ENCODE assay signal across 9 cellular contexts in genomic region chr17:45719335-45720071, GRCh38.
A peak's percentile ranks its signal among the peaks of the same experiment; 100 is the strongest.
DNase-seq lines count a peak whose midpoint lies in the region; ATAC-seq and TF ChIP-seq lines count a peak whose summit lies in the region.
"Had no signal": no experiment of that assay in that cellular context is flagged by ENCODE, and none has a peak within 500 bp of the region (broad histone marks: within the 10 kb centered on the region; RNA-seq: fewer than 3 reads in every experiment).

No MANE protein-coding gene starts in this region.

- no peaks in the 10 kb centered on the region for H3K4me1 Mint-ChIP-seq in stimulated activated effector memory CD8-positive, alpha-beta T cell treated with anti-CD3 and anti-CD28 coated beads, Interleukin-12 subunit alpha, Interleukin-12 subunit beta, amount 100 ng/mL, for 72 hours

- H3F3A ChIP-seq in OCI-LY1 (ENCODE audit: insufficient read depth, low read length), result no peaks in the 10 kb centered on the region

- H3K36me3 Mint-ChIP-seq in activated naive CD4-positive, alpha-beta T cell treated with anti-CD3 and anti-CD28 coated beads, Interleukin-2, amount 50 U/mL, for 72 hours, result no peaks in the 10 kb centered on the region
- H3K36me3 Mint-ChIP-seq in stimulated activated effector memory CD8-positive, alpha-beta T cell treated with anti-CD3 and anti-CD28 coated beads, Interleukin-12 subunit alpha, Interleukin-12 subunit beta, amount 100 ng/mL, for 72 hours, result no peaks in the 10 kb centered on the region

- H2AFZ ChIP-seq in OCI-LY1 (ENCODE audit: low read length), result no peak overlapping the region

- H3K4me3 ChIP-seq in OCI-LY1 (ENCODE audit: low read depth, low read length, poor library complexity, severe bottlenecking), result no peak overlapping the region

- H3K27ac ChIP-seq in OCI-LY1 (ENCODE audit: low read depth, low read length, poor library complexity, severe bottlenecking), result no peak overlapping the region

- H3K9ac ChIP-seq in OCI-LY1 (ENCODE audit: low read length), result no peak overlapping the region

- no peaks in the 10 kb centered on the region for H3K9me3 ChIP-seq in OCI-LY1 (ENCODE audit: low read length)

- H3K4me1 ChIP-seq in OCI-LY1 (ENCODE audit: insufficient read depth, low read length, severe bottlenecking), result no peaks in the 10 kb centered on the region

- no peaks in the 10 kb centered on the region for H3K9me2 ChIP-seq in OCI-LY1 (ENCODE audit: low read depth, low read length)

- H3K4me3 Mint-ChIP-seq in stimulated activated effector memory CD8-positive, alpha-beta T cell treated with anti-CD3 and anti-CD28 coated beads, Interleukin-12 subunit alpha, Interleukin-12 subunit beta, amount 100 ng/mL, for 72 hours, result no peak overlapping the region
- H3K4me3 Mint-ChIP-seq: activated T-cell treated with anti-CD3 and anti-CD28 coated beads, Interleukin-2, amount 50 U/mL, for 4 hours had no signal

- no peak overlapping the region for H3K4me2 ChIP-seq in OCI-LY1 (ENCODE audit: low read length)

- no peak overlapping the region for H3K27ac Mint-ChIP-seq in activated naive CD4-positive, alpha-beta T cell treated with anti-CD3 and anti-CD28 coated beads, Interleukin-2, amount 50 U/mL, for 72 hours
- no peak overlapping the region for H3K27ac Mint-ChIP-seq in stimulated activated effector memory CD8-positive, alpha-beta T cell treated with anti-CD3 and anti-CD28 coated beads, Interleukin-12 subunit alpha, Interleukin-12 subunit beta, amount 100 ng/mL, for 72 hours

- no peaks in the 10 kb centered on the region for H4K20me1 ChIP-seq in OCI-LY1 (ENCODE audit: insufficient read depth, low read length)

- ATAC-seq in activated naive CD4-positive, alpha-beta T cell treated with anti-CD3 and anti-CD28 coated beads, Interleukin-2, amount 50 U/mL, for 72 hours, result peak; percentile 24 to 33
- ATAC-seq in stimulated activated effector memory CD8-positive, alpha-beta T cell treated with anti-CD3 and anti-CD28 coated beads, Interleukin-12 subunit alpha, Interleukin-12 subunit beta, amount 100 ng/mL, for 72 hours, result peak; percentile 37
- ATAC-seq in GM21515 (IDR thresholded peaks at IDR 0.05; ENCODE audit: unreplicated experiment), result no peak

- DNase-seq in activated naive CD4-positive, alpha-beta T cell treated with anti-CD3 and anti-CD28 coated beads, Interleukin-2, amount 50 U/mL, for 72 hours (ENCODE audit: low spot score in 2 of 2), result no peak
- no peak for DNase-seq in activated naive CD4-positive, alpha-beta T cell treated with Interleukin-2 at 50 U/mL for 16 hours
- DNase-seq in fibroblast of peridontal ligament (ENCODE audit: extremely low read depth), result peak; percentile 72
- DNase-seq in stimulated activated effector memory CD8-positive, alpha-beta T cell treated with anti-CD3 and anti-CD28 coated beads, Interleukin-12 subunit alpha, Interleukin-12 subunit beta, amount 100 ng/mL, for 72 hours (ENCODE audit: low spot score in 2 of 2), result no peak
- no peak for DNase-seq in retina
- no peak for DNase-seq in cortex of kidney (lab: John Stamatoyannopoulos, UW)
- DNase-seq: activated T-cell treated with anti-CD3 and anti-CD28 coated beads, Interleukin-2, amount 50 U/mL, for 4 hours had no signal

- H3K79me2 ChIP-seq in OCI-LY1 (ENCODE audit: insufficient read depth, low read length), result no peaks in the 10 kb centered on the region

- no peaks in the 10 kb centered on the region; the same call in 1 of the 2 replicates for H3K36me3 ChIP-seq in OCI-LY1 (ENCODE audit: insufficient read depth, low read length)

- H3K9me3 Mint-ChIP-seq in activated naive CD4-positive, alpha-beta T cell treated with anti-CD3 and anti-CD28 coated beads, Interleukin-2, amount 50 U/mL, for 72 hours, result peaks cover 0 to 3% of the 10 kb centered on the region in 2 donors
- H3K9me3 Mint-ChIP-seq in stimulated activated effector memory CD8-positive, alpha-beta T cell treated with anti-CD3 and anti-CD28 coated beads, Interleukin-12 subunit alpha, Interleukin-12 subunit beta, amount 100 ng/mL, for 72 hours, result peaks cover 3% of the 10 kb centered on the region

- TF ChIP-seq CTCF in OCI-LY1 (IDR thresholded peaks at IDR 0.05; ENCODE audit: low read length), result peak; percentile 23; the same call in 1 of the 2 replicates

- H3K27me3 ChIP-seq in OCI-LY1 (ENCODE audit: insufficient read depth, low read length), result peaks cover 6% of the 10 kb centered on the region; the same call in 1 of the 2 replicates
